ENCODE assay signal across 27 cellular contexts in genomic region chr15:66635817-66636216, GRCh38.
"Had no signal": no experiment of that assay in that cellular context is flagged by ENCODE, and none has a peak within 500 bp of the region (broad histone marks: within the 10 kb centered on the region; RNA-seq: fewer than 3 reads in every experiment).

No MANE protein-coding gene starts in this region.

- DNase-seq: effector memory CD8-positive, alpha-beta T cell; erythroblast; esophagus squamous epithelium; foreskin melanocyte; glutamatergic neuron; heart right ventricle; hippocampal formation; left cardiac atrium; left lung; mesenchymal stem cell; midbrain; naive thymus-derived CD4-positive, alpha-beta T cell; small intestine; stimulated activated CD4-positive, alpha-beta T cell treated with anti-CD3 and anti-CD28 coated beads, Interleukin-12 subunit alpha, Interleukin-12 subunit beta, amount 100 ng/mL, for 4 hours; stimulated activated CD4-positive, alpha-beta T cell treated with anti-CD3 and anti-CD28 coated beads, Interleukin-2, amount 100 ng/mL, for 24 hours; stimulated activated CD4-positive, alpha-beta T cell treated with anti-CD3 and anti-CD28 coated beads, Interleukin-4, amount 100 ng/mL, for 24 hours; stimulated activated naive CD8-positive, alpha-beta T cell treated with anti-CD3 and anti-CD28 coated beads, Interleukin-15, Interleukin-2, amounts not matched to agents 100 U/mL and 50 U/mL, for 24 hours; substantia nigra; testis; tibial artery; upper lobe of right lung; uterus had no signal

- H2AFZ ChIP-seq: parathyroid adenoma had no signal

- H3K9me3 ChIP-seq: esophagus squamous epithelium, heart right ventricle, left lung, right lobe of liver, testis, tibial artery, upper lobe of right lung, uterus had no signal

- H3K4me1 ChIP-seq: esophagus squamous epithelium, left lung, parathyroid adenoma, right lobe of liver, upper lobe of right lung, uterus had no signal

- H3K4me3 ChIP-seq: coronary artery, esophagus squamous epithelium, heart right ventricle, left lung, right lobe of liver, testis, tibial artery, upper lobe of right lung, uterus had no signal

- H3K27ac ChIP-seq: coronary artery, esophagus squamous epithelium, heart right ventricle, left lung, parathyroid adenoma, right lobe of liver, testis, tibial artery, upper lobe of right lung, uterus had no signal

- H3K27ac Mint-ChIP-seq: stimulated activated effector memory CD8-positive, alpha-beta T cell treated with anti-CD3 and anti-CD28 coated beads, Interleukin-12 subunit alpha, Interleukin-12 subunit beta, amount 100 ng/mL, for 72 hours had no signal

- H3K4me3 Mint-ChIP-seq: effector memory CD8-positive, alpha-beta T cell; naive thymus-derived CD4-positive, alpha-beta T cell; neural crest cell; stimulated activated effector memory CD8-positive, alpha-beta T cell treated with anti-CD3 and anti-CD28 coated beads, Interleukin-12 subunit alpha, Interleukin-12 subunit beta, amount 100 ng/mL, for 72 hours had no signal

- H3K36me3 ChIP-seq: esophagus squamous epithelium, heart right ventricle, left lung, right lobe of liver, tibial artery, upper lobe of right lung, uterus had no signal

- ATAC-seq: effector memory CD8-positive, alpha-beta T cell; heart right ventricle; left cardiac atrium; left lung; naive thymus-derived CD4-positive, alpha-beta T cell; right lobe of liver; stimulated activated effector memory CD8-positive, alpha-beta T cell treated with anti-CD3 and anti-CD28 coated beads, Interleukin-12 subunit alpha, Interleukin-12 subunit beta, amount 100 ng/mL, for 72 hours; stimulated activated naive CD8-positive, alpha-beta T cell treated with anti-CD3 and anti-CD28 coated beads, Interleukin-15, Interleukin-2, amounts not matched to agents 100 U/mL and 50 U/mL, for 24 hours; upper lobe of right lung had no signal

- H3K36me3 Mint-ChIP-seq: naive thymus-derived CD4-positive, alpha-beta T cell; stimulated activated effector memory CD8-positive, alpha-beta T cell treated with anti-CD3 and anti-CD28 coated beads, Interleukin-12 subunit alpha, Interleukin-12 subunit beta, amount 100 ng/mL, for 72 hours had no signal

- H3K79me2 ChIP-seq: parathyroid adenoma had no signal

- H3K9me3 Mint-ChIP-seq: effector memory CD8-positive, alpha-beta T cell; naive thymus-derived CD4-positive, alpha-beta T cell; neural crest cell; stimulated activated effector memory CD8-positive, alpha-beta T cell treated with anti-CD3 and anti-CD28 coated beads, Interleukin-12 subunit alpha, Interleukin-12 subunit beta, amount 100 ng/mL, for 72 hours had no signal

- H3K9ac ChIP-seq: parathyroid adenoma had no signal

- H3K27me3 ChIP-seq: esophagus squamous epithelium, heart right ventricle, left lung, right lobe of liver, testis, tibial artery, upper lobe of right lung, uterus had no signal
